22 cellular contexts compared by ENCODE assay signal in genomic region chr2:1115843-1116539, GRCh38.
"Had no signal": no experiment of that assay in that cellular context is flagged by ENCODE, and none has a peak within 500 bp of the region (broad histone marks: within the 10 kb centered on the region; RNA-seq: fewer than 3 reads in every experiment).

No MANE protein-coding gene starts in this region.

- H3K27ac ChIP-seq: brain microvascular endothelial cell, esophagus muscularis mucosa, gastrocnemius medialis, prostate gland, thyroid gland, upper lobe of right lung had no signal

- DNase-seq: activated B cell treated with CpG ODN at 0.5 μM for 24 hours; activated CD4-positive, alpha-beta T cell treated with anti-CD3 and anti-CD28 coated beads for 36 hours; activated CD4-positive, alpha-beta T cell treated with anti-CD3 and anti-CD28 coated beads, Interleukin-2, amount 50 U/mL, for 48 hours; activated CD8-positive, alpha-beta memory T cell treated with anti-CD3 and anti-CD28 coated beads, Interleukin-2, amount 50 U/mL, for 48 hours; activated naive CD4-positive, alpha-beta T cell treated with Interleukin-2 at 50 U/mL for 16 hours; activated T-cell treated with anti-CD3 and anti-CD28 coated beads, Interleukin-2, amount 50 U/mL, for 4 hours; aorta; brain microvascular endothelial cell; effector memory CD8-positive, alpha-beta T cell; gastrocnemius medialis; hippocampal formation; left ventricle myocardium superior; mammary epithelial cell; naive thymus-derived CD8-positive, alpha-beta T cell; stimulated activated CD4-positive, alpha-beta T cell treated with anti-CD3 and anti-CD28 coated beads, Interleukin-4, amount 100 ng/mL, for 1 hour; stimulated activated naive CD8-positive, alpha-beta T cell treated with anti-CD3 and anti-CD28 coated beads, Interleukin-15, Interleukin-2, amounts not matched to agents 100 U/mL and 50 U/mL, for 24 hours; T-helper 17 cell; thyroid gland; upper lobe of right lung had no signal

- H3K4me3 ChIP-seq: esophagus muscularis mucosa, gastrocnemius medialis, prostate gland, thyroid gland, upper lobe of right lung had no signal

- H3K27me3 ChIP-seq: brain microvascular endothelial cell, thyroid gland, upper lobe of right lung had no signal

- H3K4me1 ChIP-seq: gastrocnemius medialis, prostate gland, thyroid gland, upper lobe of right lung had no signal

- FAIRE-seq: colon had no signal

- ATAC-seq: activated CD4-positive, alpha-beta T cell treated with anti-CD3 and anti-CD28 coated beads for 36 hours; activated T-cell treated with anti-CD3 and anti-CD28 coated beads, Interleukin-2, amount 50 U/mL, for 4 hours; effector memory CD8-positive, alpha-beta T cell; gastrocnemius medialis; left ventricle myocardium superior; naive thymus-derived CD8-positive, alpha-beta T cell; stimulated activated naive CD8-positive, alpha-beta T cell treated with anti-CD3 and anti-CD28 coated beads, Interleukin-15, Interleukin-2, amounts not matched to agents 100 U/mL and 50 U/mL, for 24 hours; T-helper 17 cell; upper lobe of right lung had no signal

- H3K36me3 ChIP-seq: brain microvascular endothelial cell, esophagus muscularis mucosa, gastrocnemius medialis, prostate gland, thyroid gland, upper lobe of right lung had no signal

- H3K9me3 ChIP-seq: esophagus muscularis mucosa, gastrocnemius medialis, prostate gland, thyroid gland, upper lobe of right lung had no signal
